Comparison of ENCODE assay signal across 8 cellular contexts in genomic region chr6:26197736-26198625, GRCh38.
A peak's percentile ranks its signal among the peaks of the same experiment; 100 is the strongest.
DNase-seq lines count a peak whose midpoint lies in the region; ATAC-seq, FAIRE-seq and TF ChIP-seq lines count a peak whose summit lies in the region.

No MANE protein-coding gene starts in this region.

- no peaks in the 10 kb centered on the region for H3K9me2 ChIP-seq in OCI-LY1 (ENCODE audit: low read depth, low read length)

- no peaks in the 10 kb centered on the region; the same call in 1 of the 2 replicates for H3K79me2 ChIP-seq in OCI-LY1 (ENCODE audit: insufficient read depth, low read length)

- DNase-seq in A673 (ENCODE audit: low spot score), result peak; percentile 59
- no peak for DNase-seq in GM18507 (ENCODE audit: extremely low spot score, insufficient read length, low read depth)
- DNase-seq in astrocyte of the cerebellum (ENCODE audit: low read depth), result no peak
- peak; percentile 83 to 88 for DNase-seq in left colon
- no peak for DNase-seq in effector CD8-positive, alpha-beta T cell (lab: John Stamatoyannopoulos, UW)

- CTCF ChIA-PET in A673 (lab: Charles Lee), result interaction anchor here (0.6 to 1.5 kb wide), 2 partner anchors 19 to 22 kb away, joined by 6 to 9 read pairs; no protein-coding TSS in a partner anchor

- no peaks in the 10 kb centered on the region for H3K4me1 ChIP-seq in A673 (ENCODE audit: insufficient read depth, low read length, poor library complexity, severe bottlenecking)
- peaks cover 45% of the 10 kb centered on the region for H3K4me1 ChIP-seq in OCI-LY1 (ENCODE audit: insufficient read depth, low read length, severe bottlenecking)
- peaks cover 19% of the 10 kb centered on the region for H3K4me1 ChIP-seq in stomach smooth muscle (ENCODE audit: control insufficient read depth, insufficient read depth, low read length)

- H3K4me2 ChIP-seq in OCI-LY1 (ENCODE audit: low read length), result peak overlapping the region; percentile 95

- H3F3A ChIP-seq in OCI-LY1 (ENCODE audit: insufficient read depth, low read length), result peaks cover 25% of the 10 kb centered on the region

- H3K36me3 ChIP-seq in A673 (ENCODE audit: insufficient read depth, low read length, poor library complexity, severe bottlenecking), result no peaks in the 10 kb centered on the region
- peaks cover 8% of the 10 kb centered on the region; the same call in 1 of the 2 replicates for H3K36me3 ChIP-seq in OCI-LY1 (ENCODE audit: insufficient read depth, low read length)
- no peaks in the 10 kb centered on the region for H3K36me3 ChIP-seq in stomach smooth muscle (ENCODE audit: control insufficient read depth in 2 of 2, insufficient read depth in 2 of 2, low read length in 2 of 2)

- H3K27ac ChIP-seq in A673 (ENCODE audit: low read depth, low read length, poor library complexity, severe bottlenecking) (peak overlapping the region; percentile 87), OCI-LY1 (ENCODE audit: low read depth, low read length, poor library complexity, severe bottlenecking) (peak overlapping the region; percentile 99), stomach smooth muscle (ENCODE audit: low read length) (peak overlapping the region; percentile 94)

- BruUV-seq in A673 (replicated peaks; lab: Mats Ljungman, UMichigan), result no TSS peak

- TF ChIP-seq CTCF in A673 (conservative IDR thresholded peaks at IDR 0.05; ENCODE audit: low read depth, low read length), result no peak
- TF ChIP-seq CTCF in OCI-LY1 (IDR thresholded peaks at IDR 0.05; ENCODE audit: low read length), result no peak
- TF ChIP-seq CTCF in astrocyte of the cerebellum (IDR thresholded peaks at IDR 0.05; ENCODE audit: low read depth, low read length, missing control alignments), result no peak

- POLR2A ChIA-PET in A673 (lab: Charles Lee; ENCODE audit: low non-redundant PET), result interaction anchor here (0.6 to 5.4 kb wide), 8 partner anchors 8 to 132 kb away, joined by 3 to 85 read pairs (median 13); a partner anchor contains a TSS

- H3K9me3 ChIP-seq in A673 (ENCODE audit: low read depth, low read length, poor library complexity, severe bottlenecking) (no peaks in the 10 kb centered on the region), OCI-LY1 (ENCODE audit: low read length) (no peaks in the 10 kb centered on the region), stomach smooth muscle (ENCODE audit: control insufficient read depth in 2 of 2, low read length in 2 of 2) (no peaks in the 10 kb centered on the region)

- peak; percentile 42 for FAIRE-seq in GM18507 (lab: Jason Lieb, UNC)

- peak; percentile 44 for ATAC-seq in left colon
- no peak for ATAC-seq in GM19035 (IDR thresholded peaks at IDR 0.05; ENCODE audit: unreplicated experiment)

- H2AFZ ChIP-seq in OCI-LY1 (ENCODE audit: low read length), result no peak overlapping the region

- peak overlapping the region; percentile 98 for H3K9ac ChIP-seq in OCI-LY1 (ENCODE audit: low read length)
- peak overlapping the region; percentile 73 to 83 for H3K9ac ChIP-seq in stomach smooth muscle (ENCODE audit: low read length in 2 of 2)

- in situ Hi-C loops in astrocyte of the cerebellum (cut with HindIII; ENCODE audit: low sequenced_read_pairs), result loop anchor here (5.0 kb wide), 1 partner anchor 106 kb away; no protein-coding TSS in a partner anchor

- no peaks in the 10 kb centered on the region for H4K20me1 ChIP-seq in OCI-LY1 (ENCODE audit: insufficient read depth, low read length)

- H3K27me3 ChIP-seq in A673 (replicated peaks; ENCODE audit: insufficient read depth, low read depth, low read length, poor library complexity), result no peaks in the 10 kb centered on the region
- H3K27me3 ChIP-seq in OCI-LY1 (ENCODE audit: insufficient read depth, low read length), result no peaks in the 10 kb centered on the region
- peaks cover 0 to 7% of the 10 kb centered on the region in 2 donors for H3K27me3 ChIP-seq in stomach smooth muscle (ENCODE audit: control insufficient read depth in 1 of 2, insufficient read depth in 2 of 2, low read length in 2 of 2)

- peak overlapping the region; percentile 63 for H3K4me3 ChIP-seq in A673 (ENCODE audit: low read depth, low read length, poor library complexity, severe bottlenecking)
- H3K4me3 ChIP-seq in OCI-LY1 (ENCODE audit: low read depth, low read length, poor library complexity, severe bottlenecking), result peak overlapping the region; percentile 85
- peak overlapping the region; percentile 79 for H3K4me3 ChIP-seq in astrocyte of the cerebellum (ENCODE audit: low read depth, low read length)
- H3K4me3 ChIP-seq in stomach smooth muscle (ENCODE audit: low read length in 2 of 2), result peak overlapping the region; percentile 83 to 95

- intact Hi-C loops in A673 (cut with micrococcal nuclease; ENCODE audit: unreplicated experiment), result loop anchor here (5.0 kb wide), 1 partner anchor 76 kb away; a partner anchor contains a TSS
- intact Hi-C loops in left colon (cut with DNase I, micrococcal nuclease), result loop anchor here in 1 of 2 donors (10.0 kb wide), 1 partner anchor 73 kb away; a partner anchor contains a TSS

Comparison
In these comparisons a context has a peak if more than half of its experiments do, and no peak if none do; other contexts are left out.
1. DNase-seq: peak in A673 (single experiment) and left colon (2 of 2); none in GM18507 (single experiment), astrocyte of the cerebellum (single experiment) and effector CD8-positive, alpha-beta T cell (single experiment).
2. Peak in every context shown above with its lines, with median percentiles within 50 percentile points of each other: H3K27ac ChIP-seq and H3K4me3 ChIP-seq.